Comparison of ENCODE assay signal across 33 cellular contexts in the genomic region with DNA sequence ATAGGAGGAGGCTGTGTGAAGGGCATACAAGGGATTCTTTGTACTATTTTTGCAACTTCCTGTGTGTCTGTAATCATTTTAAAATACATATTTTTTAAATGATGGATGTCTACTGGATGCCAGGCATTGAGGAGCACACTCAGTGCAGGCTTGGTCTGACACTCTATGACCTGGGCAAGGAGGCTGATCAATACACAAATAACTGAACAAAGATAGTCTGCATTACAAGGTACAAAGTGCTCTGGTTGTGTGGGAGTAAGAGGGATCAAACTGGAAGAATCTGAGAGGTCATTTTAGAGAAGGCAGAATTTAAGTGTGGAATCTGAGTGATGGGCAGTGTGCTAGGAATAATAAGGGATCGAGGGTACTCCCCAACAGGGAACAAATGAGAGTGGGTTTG. TPM values are rescaled to one million over a fixed set of nuclear protein-coding genes. Genes with fewer than 3 reads are reported as not detected.
"Had no signal": no experiment of that assay in that cellular context is flagged by ENCODE, and none has a peak within 500 bp of the region (broad histone marks: within the 10 kb centered on the region; RNA-seq: fewer than 3 reads in every experiment).

No MANE protein-coding gene starts in this region.

- H3K27ac Mint-ChIP-seq: activated CD4-positive, alpha-beta memory T cell treated with anti-CD3 and anti-CD28 coated beads for 36 hours; activated CD4-positive, alpha-beta T cell treated with anti-CD3 and anti-CD28 coated beads, Interleukin-2, amount 10 ng/mL, durations not matched to agents 24 days and 14 days; activated naive CD4-positive, alpha-beta T cell treated with anti-CD3 and anti-CD28 coated beads for 36 hours; activated naive CD8-positive, alpha-beta T cell treated with anti-CD3 and anti-CD28 coated beads for 36 hours; activated T-helper 1 cell treated with anti-CD3 and anti-CD28 coated beads, Interleukin-12 subunit alpha, Interleukin-12 subunit beta, Interleukin-2, Interleukin-4 antibody, amounts not matched to agents 30 ng/mL and 10 ng/mL and 1 ng/mL, durations not matched to agents 14 hours and 24 hours and 36 hours; effector memory CD8-positive, alpha-beta T cell; naive thymus-derived CD4-positive, alpha-beta T cell; stimulated activated naive B cell treated with anti-CD40 and anti-IgM and Interleukin-4, amounts not matched to agents 10 μg/mL and 1 μg/mL and 100 μg/mL, for 72 hours had no signal

- H3K27me3 Mint-ChIP-seq: activated CD4-positive, alpha-beta memory T cell treated with anti-CD3 and anti-CD28 coated beads for 36 hours; activated naive CD8-positive, alpha-beta T cell treated with anti-CD3 and anti-CD28 coated beads for 36 hours; effector memory CD8-positive, alpha-beta T cell; stimulated activated naive B cell treated with anti-CD40 and anti-IgM and Interleukin-4, amounts not matched to agents 10 μg/mL and 1 μg/mL and 100 μg/mL, for 72 hours had no signal

- H3K36me3 Mint-ChIP-seq: activated CD4-positive, alpha-beta memory T cell treated with anti-CD3 and anti-CD28 coated beads for 36 hours; activated naive CD8-positive, alpha-beta T cell treated with anti-CD3 and anti-CD28 coated beads for 36 hours; brain; naive thymus-derived CD4-positive, alpha-beta T cell; stimulated activated naive B cell treated with anti-CD40 and anti-IgM and Interleukin-4, amounts not matched to agents 10 μg/mL and 1 μg/mL and 100 μg/mL, for 72 hours had no signal

- H3K9me3 ChIP-seq: adrenal gland, heart right ventricle, ovary, prostate gland, sigmoid colon, stomach, thyroid gland, upper lobe of right lung had no signal

- H3K36me3 ChIP-seq: adrenal gland, cardiac muscle cell, heart right ventricle, ovary, prostate gland, sigmoid colon, stomach, thyroid gland, upper lobe of right lung had no signal

- H3K27ac ChIP-seq: adrenal gland, cardiac muscle cell, coronary artery, dorsolateral prefrontal cortex, heart right ventricle, ovary, prostate gland, sigmoid colon, stomach, thyroid gland, upper lobe of right lung had no signal

- DNase-seq: activated CD4-positive, alpha-beta memory T cell treated with anti-CD3 and anti-CD28 coated beads for 36 hours; activated CD4-positive, alpha-beta T cell treated with anti-CD3 and anti-CD28 coated beads, Interleukin-2, amount 10 ng/mL, durations not matched to agents 24 days and 14 days; activated CD4-positive, CD25-positive, alpha-beta regulatory T cell treated with anti-CD3 and anti-CD28 coated beads, Interleukin-2, amount 50 U/mL, for 72 hours; activated CD8-positive, alpha-beta memory T cell treated with anti-CD3 and anti-CD28 coated beads, Interleukin-2, amount 50 U/mL, for 4 hours; activated effector memory CD4-positive, alpha-beta T cell treated with anti-CD3 and anti-CD28 coated beads, Interleukin-2, amount 50 U/mL, for 16 hours; activated naive CD4-positive, alpha-beta T cell treated with anti-CD3 and anti-CD28 coated beads for 36 hours; activated naive CD8-positive, alpha-beta T cell treated with anti-CD3 and anti-CD28 coated beads for 36 hours; activated T-cell treated with anti-CD3 and anti-CD28 coated beads, Interleukin-2, amount 50 U/mL, for 1 hour; adrenal gland; aorta; cerebellar nuclear complex; dorsolateral prefrontal cortex; effector memory CD8-positive, alpha-beta T cell; erythroblast; heart right ventricle; mammary epithelial cell; naive thymus-derived CD4-positive, alpha-beta T cell; ovary; retina; sigmoid colon; stimulated activated CD4-positive, alpha-beta T cell treated with anti-CD3 and anti-CD28 coated beads, Interleukin-1b, Interleukin-23, amount 100 ng/mL, for 48 hours; stimulated activated naive B cell treated with anti-CD40 and anti-IgM and Interleukin-4, amounts not matched to agents 10 μg/mL and 1 μg/mL and 100 μg/mL, for 72 hours; stomach; T-helper 2 cell; thyroid gland; upper lobe of right lung had no signal

- H3K27me3 ChIP-seq: adrenal gland, cardiac muscle cell, dorsolateral prefrontal cortex, heart right ventricle, ovary, sigmoid colon, stomach, thyroid gland, upper lobe of right lung had no signal

- H3K9me3 Mint-ChIP-seq: activated CD4-positive, alpha-beta memory T cell treated with anti-CD3 and anti-CD28 coated beads for 36 hours; activated CD4-positive, alpha-beta T cell treated with anti-CD3 and anti-CD28 coated beads, Interleukin-2, amount 10 ng/mL, durations not matched to agents 24 days and 14 days; activated naive CD4-positive, alpha-beta T cell treated with anti-CD3 and anti-CD28 coated beads for 36 hours; activated naive CD8-positive, alpha-beta T cell treated with anti-CD3 and anti-CD28 coated beads for 36 hours; activated T-helper 1 cell treated with anti-CD3 and anti-CD28 coated beads, Interleukin-12 subunit alpha, Interleukin-12 subunit beta, Interleukin-2, Interleukin-4 antibody, amounts not matched to agents 30 ng/mL and 10 ng/mL and 1 ng/mL, durations not matched to agents 14 hours and 24 hours and 36 hours; brain; effector memory CD8-positive, alpha-beta T cell; stimulated activated naive B cell treated with anti-CD40 and anti-IgM and Interleukin-4, amounts not matched to agents 10 μg/mL and 1 μg/mL and 100 μg/mL, for 72 hours had no signal

- H3K4me1 ChIP-seq: prostate gland had no signal

- ATAC-seq: effector memory CD8-positive, alpha-beta T cell; heart right ventricle; naive thymus-derived CD4-positive, alpha-beta T cell; stimulated activated naive B cell treated with anti-CD40 and anti-IgM and Interleukin-4, amounts not matched to agents 10 μg/mL and 1 μg/mL and 100 μg/mL, for 72 hours; upper lobe of right lung had no signal

- H3K4me2 ChIP-seq: smooth muscle cell had no signal

- H3K4me3 ChIP-seq: adrenal gland, cardiac muscle cell, coronary artery, dorsolateral prefrontal cortex, heart right ventricle, ovary, prostate gland, sigmoid colon, smooth muscle cell, stomach, thyroid gland, upper lobe of right lung had no signal

- H3K4me3 Mint-ChIP-seq: activated CD4-positive, alpha-beta memory T cell treated with anti-CD3 and anti-CD28 coated beads for 36 hours; activated CD4-positive, alpha-beta T cell treated with anti-CD3 and anti-CD28 coated beads, Interleukin-2, amount 10 ng/mL, durations not matched to agents 24 days and 14 days; activated naive CD4-positive, alpha-beta T cell treated with anti-CD3 and anti-CD28 coated beads for 36 hours; activated naive CD8-positive, alpha-beta T cell treated with anti-CD3 and anti-CD28 coated beads for 36 hours; activated T-helper 1 cell treated with anti-CD3 and anti-CD28 coated beads, Interleukin-12 subunit alpha, Interleukin-12 subunit beta, Interleukin-2, Interleukin-4 antibody, amounts not matched to agents 30 ng/mL and 10 ng/mL and 1 ng/mL, durations not matched to agents 14 hours and 24 hours and 36 hours; effector memory CD8-positive, alpha-beta T cell; stimulated activated naive B cell treated with anti-CD40 and anti-IgM and Interleukin-4, amounts not matched to agents 10 μg/mL and 1 μg/mL and 100 μg/mL, for 72 hours had no signal

RNA-seq across cellular contexts. Expression of a gene that starts 47.6 kb away (rescaled TPM):
- total RNA-seq: activated naive CD4-positive, alpha-beta T cell treated with anti-CD3 and anti-CD28 coated beads for 36 hours; cardiac muscle cell; kidney epithelial cell; ovary had no signal
- polyA plus RNA-seq: mammary epithelial cell had no signal
